ENCODE assay signal across 9 cellular contexts in the genomic region with DNA sequence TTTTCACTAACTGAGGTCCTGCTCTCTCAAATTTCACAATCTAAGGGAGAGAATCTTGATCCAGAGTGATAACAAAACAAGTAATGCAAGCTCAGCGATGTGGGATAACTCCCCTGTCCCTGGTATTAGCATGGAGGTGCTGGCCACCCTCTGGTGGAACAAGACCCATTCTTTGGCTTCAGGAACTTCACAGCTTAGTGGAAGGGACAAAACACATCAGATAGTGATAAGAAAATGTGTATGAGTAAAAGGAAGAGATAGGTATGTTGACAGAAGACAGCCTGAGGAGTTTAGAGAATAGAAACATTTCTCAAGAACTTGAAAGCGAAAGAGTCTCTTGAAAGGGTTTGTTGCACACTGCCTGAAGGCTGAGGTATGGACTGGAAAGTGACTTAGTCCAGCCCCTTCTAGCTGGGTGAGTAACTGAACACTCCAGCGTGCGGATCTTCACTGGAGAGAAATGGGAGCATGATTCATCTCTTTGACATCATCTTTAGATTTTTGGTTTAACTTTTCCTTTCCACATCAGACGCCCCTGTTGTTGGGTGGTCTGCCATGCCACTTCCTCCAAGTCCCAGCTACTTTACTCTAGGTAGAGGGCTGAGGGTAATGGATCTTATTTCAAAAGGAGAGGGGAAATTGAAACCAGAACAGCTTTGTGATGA. TPM values are rescaled to one million over a fixed set of nuclear protein-coding genes. Genes with fewer than 3 reads are reported as not detected.
DNase-seq lines count a peak whose midpoint lies in the region; ATAC-seq and TF ChIP-seq lines count a peak whose summit lies in the region.
"Had no signal": no experiment of that assay in that cellular context is flagged by ENCODE, and none has a peak within 500 bp of the region (broad histone marks: within the 10 kb centered on the region; RNA-seq: fewer than 3 reads in every experiment).

No MANE protein-coding gene starts in this region.

- no peak for TF ChIP-seq CTCF in glutamatergic neuron (IDR thresholded peaks at IDR 0.05; ENCODE audit: partially characterized antibody, unreplicated experiment)
- TF ChIP-seq CTCF in GM23338 (conservative IDR thresholded peaks at IDR 0.05; ENCODE audit: low read depth in 2 of 2), result no peak

- H3K4me2 ChIP-seq in skeletal muscle satellite cell (ENCODE audit: low read length), result peak overlapping the region; percentile 66
- no peak overlapping the region for H3K4me2 ChIP-seq in GM23338

- no peaks in the 10 kb centered on the region for H3K9me3 Mint-ChIP-seq in activated T-helper 1 cell treated with anti-CD3 and anti-CD28 coated beads, Interleukin-12 subunit alpha, Interleukin-12 subunit beta, Interleukin-2, Interleukin-4 antibody, amounts not matched to agents 30 ng/mL and 10 ng/mL and 1 ng/mL, durations not matched to agents 14 hours and 24 hours and 36 hours
- H3K9me3 Mint-ChIP-seq in glutamatergic neuron (ENCODE audit: unreplicated experiment), result peaks cover 2% of the 10 kb centered on the region
- H3K9me3 Mint-ChIP-seq in GM23338, result no peaks in the 10 kb centered on the region

- H3F3A ChIP-seq in GM23338 (replicated peaks; ENCODE audit: low read depth), result no peaks in the 10 kb centered on the region

- peaks cover 28% of the 10 kb centered on the region for H3K4me1 Mint-ChIP-seq in activated T-helper 1 cell treated with anti-CD3 and anti-CD28 coated beads, Interleukin-12 subunit alpha, Interleukin-12 subunit beta, Interleukin-2, Interleukin-4 antibody, amounts not matched to agents 30 ng/mL and 10 ng/mL and 1 ng/mL, durations not matched to agents 14 hours and 24 hours and 36 hours (ENCODE audit: low read depth)
- H3K4me1 Mint-ChIP-seq in glutamatergic neuron (ENCODE audit: low read depth, unreplicated experiment), result no peaks in the 10 kb centered on the region
- peaks cover 20% of the 10 kb centered on the region for H3K4me1 Mint-ChIP-seq in GM23338

- H3K27me3 ChIP-seq in skeletal muscle satellite cell (ENCODE audit: control insufficient read depth, insufficient read depth, low read length), result no peaks in the 10 kb centered on the region
- peaks cover 30% of the 10 kb centered on the region for H3K27me3 ChIP-seq in GM23338 (ENCODE audit: insufficient read depth)

- no peaks in the 10 kb centered on the region for H4K20me1 ChIP-seq in GM23338 (replicated peaks; ENCODE audit: insufficient read depth)

- H3K9me2 ChIP-seq in GM23338 (ENCODE audit: insufficient read depth), result no peaks in the 10 kb centered on the region

- peak overlapping the region; percentile 43 for H3K9ac ChIP-seq in skeletal muscle satellite cell (ENCODE audit: low read depth, low read length)

- intact Hi-C loops in activated T-helper 1 cell treated with anti-CD3 and anti-CD28 coated beads, Interleukin-12 subunit alpha, Interleukin-12 subunit beta, Interleukin-2, Interleukin-4 antibody, amounts not matched to agents 30 ng/mL and 10 ng/mL and 1 ng/mL, durations not matched to agents 14 hours and 24 hours and 36 hours (cut with micrococcal nuclease), result loop anchor here (1.0 to 2.0 kb wide), 2 partner anchors 26 kb away; a partner anchor contains a TSS

- H3K36me3 ChIP-seq in skeletal muscle satellite cell (ENCODE audit: insufficient read depth, low read length) (no peaks in the 10 kb centered on the region), GM23338 (ENCODE audit: insufficient read depth) (no peaks in the 10 kb centered on the region)

- H3K27ac Mint-ChIP-seq in activated T-helper 1 cell treated with anti-CD3 and anti-CD28 coated beads, Interleukin-12 subunit alpha, Interleukin-12 subunit beta, Interleukin-2, Interleukin-4 antibody, amounts not matched to agents 30 ng/mL and 10 ng/mL and 1 ng/mL, durations not matched to agents 14 hours and 24 hours and 36 hours, result peak overlapping the region; percentile 81
- H3K27ac Mint-ChIP-seq in glutamatergic neuron (ENCODE audit: unreplicated experiment), result no peak overlapping the region
- H3K27ac Mint-ChIP-seq in GM23338, result no peak overlapping the region

- no peaks in the 10 kb centered on the region for H3K9me3 ChIP-seq in skeletal muscle satellite cell (replicated peaks; ENCODE audit: low read length)

- peaks cover 2% of the 10 kb centered on the region for H3K36me3 Mint-ChIP-seq in activated T-helper 1 cell treated with anti-CD3 and anti-CD28 coated beads, Interleukin-12 subunit alpha, Interleukin-12 subunit beta, Interleukin-2, Interleukin-4 antibody, amounts not matched to agents 30 ng/mL and 10 ng/mL and 1 ng/mL, durations not matched to agents 14 hours and 24 hours and 36 hours (ENCODE audit: low read depth)
- no peaks in the 10 kb centered on the region for H3K36me3 Mint-ChIP-seq in glutamatergic neuron (ENCODE audit: unreplicated experiment)
- no peaks in the 10 kb centered on the region for H3K36me3 Mint-ChIP-seq in GM23338 (ENCODE audit: low read depth)

- peak overlapping the region; percentile 6 for H3K4me3 ChIP-seq in skeletal muscle satellite cell (ENCODE audit: low read length)
- no peak overlapping the region for H3K4me3 ChIP-seq in GM23338

- peak overlapping the region; percentile 65 for H3K4me3 Mint-ChIP-seq in activated T-helper 1 cell treated with anti-CD3 and anti-CD28 coated beads, Interleukin-12 subunit alpha, Interleukin-12 subunit beta, Interleukin-2, Interleukin-4 antibody, amounts not matched to agents 30 ng/mL and 10 ng/mL and 1 ng/mL, durations not matched to agents 14 hours and 24 hours and 36 hours
- H3K4me3 Mint-ChIP-seq in glutamatergic neuron (ENCODE audit: unreplicated experiment) (no peak overlapping the region), GM23338 (no peak overlapping the region)

- DNase-seq in activated CD4-positive, CD25-positive, alpha-beta regulatory T cell (lab: John Stamatoyannopoulos, UW), result no peak
- DNase-seq in activated T-helper 1 cell treated with anti-CD3 and anti-CD28 coated beads, Interleukin-12 subunit alpha, Interleukin-12 subunit beta, Interleukin-2, Interleukin-4 antibody, amounts not matched to agents 30 ng/mL and 10 ng/mL and 1 ng/mL, durations not matched to agents 14 hours and 24 hours and 36 hours (ENCODE audit: low spot score), result no peak
- DNase-seq in nucleus accumbens (lab: John Stamatoyannopoulos, UW), result no peak
- no peak for DNase-seq in glutamatergic neuron
- no peak for DNase-seq in GM23338 (ENCODE audit: low spot score)
- DNase-seq: AML-193 had no signal

- H2AFZ ChIP-seq in GM23338, result no peak overlapping the region

- no peaks in the 10 kb centered on the region for H3K79me2 ChIP-seq in GM23338 (replicated peaks; ENCODE audit: insufficient read depth)

- H3K4me1 ChIP-seq in skeletal muscle satellite cell (ENCODE audit: control insufficient read depth, insufficient read depth, low read length) (peaks cover 59% of the 10 kb centered on the region), GM23338 (ENCODE audit: insufficient read depth) (peaks cover 2% of the 10 kb centered on the region)

- H3K27me3 Mint-ChIP-seq in activated T-helper 1 cell treated with anti-CD3 and anti-CD28 coated beads, Interleukin-12 subunit alpha, Interleukin-12 subunit beta, Interleukin-2, Interleukin-4 antibody, amounts not matched to agents 30 ng/mL and 10 ng/mL and 1 ng/mL, durations not matched to agents 14 hours and 24 hours and 36 hours (ENCODE audit: insufficient read depth), result peaks cover 5% of the 10 kb centered on the region
- H3K27me3 Mint-ChIP-seq in glutamatergic neuron (ENCODE audit: unreplicated experiment), result peaks cover 5% of the 10 kb centered on the region
- peaks cover 15% of the 10 kb centered on the region for H3K27me3 Mint-ChIP-seq in GM23338 (ENCODE audit: insufficient read depth, low read depth, poor library complexity)

- no peak overlapping the region for H3K27ac ChIP-seq in GM23338 (ENCODE audit: low read depth)

- peak; percentile 91 to 93 for ATAC-seq in activated CD4-positive, CD25-positive, alpha-beta regulatory T cell treated with anti-CD3 and anti-CD28 coated beads, Interleukin-2, amount 50 U/mL, for 24 hours
- ATAC-seq in HG02973 (IDR thresholded peaks at IDR 0.05; ENCODE audit: unreplicated experiment) (peak; percentile 89), GM23338 (no peak)

TF ChIP-seq in GM23338, 12 proteins besides CTCF, POLR2A, EP300 and RAD21 (continues in another document):
- TF ChIP-seq, protein P1, sequence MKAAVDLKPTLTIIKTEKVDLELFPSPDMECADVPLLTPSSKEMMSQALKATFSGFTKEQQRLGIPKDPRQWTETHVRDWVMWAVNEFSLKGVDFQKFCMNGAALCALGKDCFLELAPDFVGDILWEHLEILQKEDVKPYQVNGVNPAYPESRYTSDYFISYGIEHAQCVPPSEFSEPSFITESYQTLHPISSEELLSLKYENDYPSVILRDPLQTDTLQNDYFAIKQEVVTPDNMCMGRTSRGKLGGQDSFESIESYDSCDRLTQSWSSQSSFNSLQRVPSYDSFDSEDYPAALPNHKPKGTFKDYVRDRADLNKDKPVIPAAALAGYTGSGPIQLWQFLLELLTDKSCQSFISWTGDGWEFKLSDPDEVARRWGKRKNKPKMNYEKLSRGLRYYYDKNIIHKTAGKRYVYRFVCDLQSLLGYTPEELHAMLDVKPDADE (IDR thresholded peaks at IDR 0.05), result no peak
- no peak for TF ChIP-seq JUNB (IDR thresholded peaks at IDR 0.05; ENCODE audit: unreplicated experiment)
- no peak for TF ChIP-seq EZH2 (IDR thresholded peaks at IDR 0.05; ENCODE audit: low read depth, unreplicated experiment)
- no peak for TF ChIP-seq NANOG (IDR thresholded peaks at IDR 0.05; ENCODE audit: borderline replicate concordance)

RNA-seq across cellular contexts. Expression of a gene that starts 25.4 kb away (rescaled TPM):
- 9.6 TPM in 2 replicates for total RNA-seq in activated T-helper 1 cell treated with anti-CD3 and anti-CD28 coated beads, Interleukin-12 subunit alpha, Interleukin-12 subunit beta, Interleukin-2, Interleukin-4 antibody, amounts not matched to agents 30 ng/mL and 10 ng/mL and 1 ng/mL, durations not matched to agents 14 hours and 24 hours and 36 hours
- total RNA-seq in skeletal muscle satellite cell (2012; rRNA removed), result 7.9 and 10.0 TPM in 2 replicates
- 50.2 TPM for total RNA-seq in glutamatergic neuron (ENCODE audit: unreplicated experiment)
- 6.0 and 6.6 TPM in 2 replicates for total RNA-seq in GM23338 (2014; rRNA removed; shearing (Covaris generic))
- polyA plus RNA-seq in GM23338 (2016; fragmentation: Nextera tagmentation; extraction: Ambion mirVana), result 3.8 and 3.9 TPM in 2 replicates
